19 cellular contexts compared by ENCODE assay signal in the genomic region with DNA sequence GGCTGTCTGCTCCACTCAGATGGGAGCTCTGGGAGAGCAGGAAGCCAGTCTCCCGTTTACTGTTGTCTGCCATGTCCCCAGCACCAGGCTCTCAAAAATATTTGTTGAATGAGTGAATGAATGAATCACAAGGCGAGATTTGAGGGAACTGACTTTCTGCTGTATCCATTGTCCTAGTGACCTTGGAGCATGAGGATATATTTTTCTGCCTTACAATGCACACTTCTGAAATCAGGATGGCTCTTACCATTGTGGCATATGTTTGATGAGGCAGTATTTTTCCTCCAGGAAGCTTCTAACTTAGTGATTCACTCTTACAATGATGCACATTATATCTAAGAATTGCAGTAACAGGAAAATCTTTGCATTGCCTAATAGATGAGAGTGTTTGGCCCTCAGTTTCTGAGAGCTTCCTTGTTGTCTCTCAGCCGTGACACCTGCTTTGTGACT.
DNase-seq lines count a peak whose midpoint lies in the region; ATAC-seq, FAIRE-seq and TF ChIP-seq lines count a peak whose summit lies in the region.
"Had no signal": no experiment of that assay in that cellular context is flagged by ENCODE, and none has a peak within 500 bp of the region (broad histone marks: within the 10 kb centered on the region; RNA-seq: fewer than 3 reads in every experiment).

No MANE protein-coding gene starts in this region.

- peaks cover 26 to 41% (median 34%) of the 10 kb centered on the region in 10 experiments for H3K4me1 ChIP-seq in BLaER1 treated with 17β-estradiol and CSF1 and Interleukin-3, amounts not matched to agents 10 nM and 100 nM
- H3K4me1 ChIP-seq in IMR-90 (ENCODE audit: control insufficient read depth, insufficient read depth, low read length) (peaks cover 5% of the 10 kb centered on the region), endothelial cell of umbilical vein (ENCODE audit: control insufficient read depth, extremely low read depth, insufficient read depth, low read length) (no peaks in the 10 kb centered on the region), colonic mucosa (no peaks in the 10 kb centered on the region)
- H3K4me1 ChIP-seq: adrenal gland, prostate gland had no signal

- H3K9ac ChIP-seq in BLaER1 treated with 17β-estradiol and CSF1 and Interleukin-3, amounts not matched to agents 10 nM and 100 nM, result no peak overlapping the region
- no peak overlapping the region for H3K9ac ChIP-seq in IMR-90 (ENCODE audit: low read depth, low read length)
- no peak overlapping the region for H3K9ac ChIP-seq in endothelial cell of umbilical vein (replicated peaks; ENCODE audit: extremely low read depth, insufficient read depth, low read length)
- no peak overlapping the region for H3K9ac ChIP-seq in colonic mucosa (ENCODE audit: low read depth in 2 of 2, low read length in 2 of 2)

- H2BK15ac ChIP-seq in IMR-90 (ENCODE audit: low read depth, low read length), result no peak overlapping the region

- H2AK9ac ChIP-seq in IMR-90 (replicated peaks; ENCODE audit: low read depth, low read length, poor library complexity), result no peak overlapping the region

- POLR2A ChIA-PET in IMR-90 (lab: Charles Lee; ENCODE audit: unreplicated experiment), result no interaction called here
- POLR2A ChIA-PET in endothelial cell of umbilical vein (lab: Charles Lee), result no interaction called here

- no peak overlapping the region for H2AK5ac ChIP-seq in IMR-90 (ENCODE audit: low read depth, low read length)

- H2AFZ ChIP-seq in IMR-90 (replicated peaks; ENCODE audit: low read length, poor library complexity) (no peak overlapping the region), endothelial cell of umbilical vein (ENCODE audit: low read depth, low read length) (no peak overlapping the region)

- no peak overlapping the region for H3K56ac ChIP-seq in IMR-90 (ENCODE audit: extremely low read depth, insufficient read depth, low read length)

- H4K20me1 ChIP-seq in BLaER1 treated with 17β-estradiol and CSF1 and Interleukin-3, amounts not matched to agents 10 nM and 100 nM, result no peaks in the 10 kb centered on the region
- H4K20me1 ChIP-seq in IMR-90 (ENCODE audit: insufficient read depth, low read length), result no peaks in the 10 kb centered on the region
- no peaks in the 10 kb centered on the region for H4K20me1 ChIP-seq in endothelial cell of umbilical vein (replicated peaks; ENCODE audit: control insufficient read depth, extremely low read depth, insufficient read depth, low read length)

- H3K27me3 ChIP-seq in BLaER1 treated with 17β-estradiol and CSF1 and Interleukin-3, amounts not matched to agents 10 nM and 100 nM, result no peaks in the 10 kb centered on the region
- peaks cover under 1% of the 10 kb centered on the region; the same call in 1 of the 2 replicates for H3K27me3 ChIP-seq in IMR-90 (ENCODE audit: control insufficient read depth, insufficient read depth, low read length)
- peaks cover 0 to 4% of the 10 kb centered on the region in 2 experiments for H3K27me3 ChIP-seq in endothelial cell of umbilical vein (ENCODE audit: control insufficient read depth in 2 of 2, insufficient read depth in 2 of 2, low read length in 2 of 2)
- no peaks in the 10 kb centered on the region for H3K27me3 ChIP-seq in colonic mucosa
- H3K27me3 ChIP-seq: gastroesophageal sphincter had no signal

- ATAC-seq in IMR-90 (ENCODE audit: low read depth), result peak; percentile 68
- no peak for ATAC-seq in HG03521 (IDR thresholded peaks at IDR 0.05; ENCODE audit: unreplicated experiment)
- ATAC-seq: gastroesophageal sphincter had no signal

- H3K9me1 ChIP-seq in IMR-90 (ENCODE audit: insufficient read depth, low read length) (peaks cover 7% of the 10 kb centered on the region), endothelial cell of umbilical vein (replicated peaks; ENCODE audit: control insufficient read depth, extremely low read depth, insufficient read depth, low read length) (no peaks in the 10 kb centered on the region)

- peak overlapping the region; percentile 28 to 64 (median 52); a peak in 21 of 22 replicates for H3K4me2 ChIP-seq in BLaER1 treated with 17β-estradiol and CSF1 and Interleukin-3, amounts not matched to agents 10 nM and 100 nM
- H3K4me2 ChIP-seq in IMR-90 (ENCODE audit: low read depth, low read length) (no peak overlapping the region), endothelial cell of umbilical vein (ENCODE audit: insufficient read depth, low read length) (no peak overlapping the region)

- no peak overlapping the region for H3K18ac ChIP-seq in IMR-90 (ENCODE audit: low read depth, low read length)

- dilution Hi-C loops in IMR-90 (cut with HindIII; ENCODE audit: low sequenced_read_pairs, unreplicated experiment), result no loop called here
- dilution Hi-C loops in endothelial cell of umbilical vein (cut with MboI; ENCODE audit: extremely low pct_ligation_motif_present, low sequenced_read_pairs), result no loop called here

- H4K5ac ChIP-seq in IMR-90 (ENCODE audit: low read depth, low read length), result no peak overlapping the region

- CTCF ChIA-PET in IMR-90 (lab: Yijun Ruan, JAX) (interaction anchor here (1.5 kb wide), 1 partner anchor 11 kb away, joined by 3 read pairs; no protein-coding TSS in a partner anchor), endothelial cell of umbilical vein (lab: Charles Lee) (no interaction called here)

- no peaks in the 10 kb centered on the region for H3K79me1 ChIP-seq in IMR-90 (ENCODE audit: low read depth in 1 of 2, low read length in 2 of 2)

- 0 out of 4 replicates have a peak overlapping the region, but pooled peaks of 1 of the 2 experiments have one; percentile 29 for H4K8ac ChIP-seq in IMR-90 (ENCODE audit: low read depth in 2 of 2, low read length in 2 of 2)

- no CpG with 5 or more reads among the region's 3 CpGs for WGBS in IMR-90 (ENCODE audit: extremely low coverage in 2 of 2, insufficient read length in 1 of 2), 2 experiments

- in situ Hi-C loops in IMR-90 (cut with MboI; ENCODE audit: low sequenced_read_pairs), result no loop called here

- TF ChIP-seq POLR2A in IMR-90 (IDR thresholded peaks at IDR 0.05; ENCODE audit: low read depth, low read length) (no peak), endothelial cell of umbilical vein (IDR thresholded peaks at IDR 0.05; ENCODE audit: low read depth, low read length) (no peak)

- H3K14ac ChIP-seq in IMR-90 (replicated peaks; ENCODE audit: low read depth, low read length), result 0 out of 2 replicates have a peak overlapping the region, but pooled peaks have one; percentile 30

- no peak overlapping the region for H4K91ac ChIP-seq in IMR-90 (ENCODE audit: insufficient read depth, low read depth, low read length)

- intact Hi-C loops in IMR-90 (cut with micrococcal nuclease) (no loop called here), endothelial cell of umbilical vein (cut with micrococcal nuclease) (no loop called here), colonic mucosa (cut with DNase I) (no loop called here)

- DNase-seq in IMR-90 (peak; percentile 69), endothelial cell of umbilical vein (ENCODE audit: low read depth, low spot score) (peak; percentile 33), kidney tubule cell (ENCODE audit: low spot score) (peak; percentile 73), inferior parietal cortex (ENCODE audit: extremely low spot score) (no peak), colonic mucosa (no peak), superior temporal gyrus (ENCODE audit: extremely low spot score) (no peak)
- DNase-seq: activated CD4-positive, alpha-beta T cell treated with anti-CD3 and anti-CD28 coated beads, Interleukin-2, amount 50 U/mL, for 1 hour; activated CD8-positive, alpha-beta memory T cell treated with anti-CD3 and anti-CD28 coated beads, Interleukin-2, amount 50 U/mL, for 48 hours; activated effector memory CD4-positive, alpha-beta T cell treated with Interleukin-2 at 50 U/mL for 16 hours; adrenal gland; NCI-H1417; NCI-H526; nephron progenitor cell; stimulated activated CD8-positive, alpha-beta memory T cell treated with anti-CD3 and anti-CD28 coated beads, Interleukin-4, amount 100 ng/mL, for 48 hours had no signal

- no peaks in the 10 kb centered on the region for H3K9me3 ChIP-seq in BLaER1 treated with 17β-estradiol and CSF1 and Interleukin-3, amounts not matched to agents 10 nM and 100 nM (replicated peaks in 1 of 11)
- H3K9me3 ChIP-seq in IMR-90 (ENCODE audit: control insufficient read depth, insufficient read depth, low read length) (no peaks in the 10 kb centered on the region), endothelial cell of umbilical vein (replicated peaks; ENCODE audit: control insufficient read depth, insufficient read depth, low read length) (no peaks in the 10 kb centered on the region), colonic mucosa (no peaks in the 10 kb centered on the region)
- H3K9me3 ChIP-seq: adrenal gland, gastroesophageal sphincter, prostate gland had no signal

- H3K27ac ChIP-seq in BLaER1 treated with 17β-estradiol and CSF1 and Interleukin-3, amounts not matched to agents 10 nM and 100 nM, result no peak overlapping the region
- H3K27ac ChIP-seq in IMR-90 (ENCODE audit: insufficient read depth, low read length), result no peak overlapping the region
- H3K27ac ChIP-seq in endothelial cell of umbilical vein (ENCODE audit: insufficient read depth, low read depth, low read length), result no peak overlapping the region
- H3K27ac ChIP-seq in colonic mucosa, result no peak overlapping the region
- H3K27ac ChIP-seq: adrenal gland, gastroesophageal sphincter, prostate gland had no signal

- BruUV-seq in IMR-90 (replicated peaks; lab: Mats Ljungman, UMichigan) (no TSS peak), endothelial cell of umbilical vein (replicated peaks; lab: Mats Ljungman, UMichigan) (no TSS peak)

- no peaks in the 10 kb centered on the region for H3K36me3 ChIP-seq in BLaER1 treated with 17β-estradiol and CSF1 and Interleukin-3, amounts not matched to agents 10 nM and 100 nM
- H3K36me3 ChIP-seq in IMR-90 (ENCODE audit: control insufficient read depth, insufficient read depth, low read length), result no peaks in the 10 kb centered on the region
- no peaks in the 10 kb centered on the region for H3K36me3 ChIP-seq in endothelial cell of umbilical vein (ENCODE audit: control insufficient read depth in 2 of 2, extremely low read depth in 1 of 2, insufficient read depth in 2 of 2, low read length in 2 of 2)
- no peaks in the 10 kb centered on the region for H3K36me3 ChIP-seq in colonic mucosa
- H3K36me3 ChIP-seq: adrenal gland, gastroesophageal sphincter, prostate gland had no signal

- H2BK5ac ChIP-seq in IMR-90 (ENCODE audit: low read depth, low read length, poor library complexity, severe bottlenecking), result no peak overlapping the region

- no peak overlapping the region for H2BK20ac ChIP-seq in IMR-90 (ENCODE audit: low read depth, low read length)

- H2BK120ac ChIP-seq in IMR-90 (ENCODE audit: low read depth, low read length), result no peak overlapping the region

- no peak for FAIRE-seq in endothelial cell of umbilical vein (lab: Jason Lieb, UNC)
- FAIRE-seq: TTC549 had no signal

- H3K4ac ChIP-seq in IMR-90 (ENCODE audit: low read depth, low read length), result no peak overlapping the region

- TF ChIP-seq RAD21 in IMR-90 (IDR thresholded peaks at IDR 0.05; ENCODE audit: low read length), result no peak

- no peak for TF ChIP-seq CTCF in IMR-90 (conservative IDR thresholded peaks at IDR 0.05; ENCODE audit: low read depth, low read length)
- TF ChIP-seq CTCF in endothelial cell of umbilical vein (IDR thresholded peaks at IDR 0.05; ENCODE audit: extremely low read depth in 1 of 2, insufficient read depth in 1 of 2, low read depth in 1 of 2, low read length in 2 of 2), result no peak
- no peak for TF ChIP-seq CTCF in colonic mucosa (IDR thresholded peaks at IDR 0.05)

- no peak overlapping the region for H3K4me3 ChIP-seq in BLaER1 treated with 17β-estradiol and CSF1 and Interleukin-3, amounts not matched to agents 10 nM and 100 nM
- H3K4me3 ChIP-seq in IMR-90 (ENCODE audit: insufficient read depth, low read depth, low read length) (no peak overlapping the region), endothelial cell of umbilical vein (replicated peaks in 1 of 3; ENCODE audit: insufficient read depth in 1 of 3, low read depth in 1 of 3, low read length in 3 of 3) (no peak overlapping the region), colonic mucosa (no peak overlapping the region)
- H3K4me3 ChIP-seq: adrenal gland, gastroesophageal sphincter, prostate gland had no signal

- H3K23ac ChIP-seq in IMR-90 (ENCODE audit: low read depth, low read length), result peak overlapping the region; percentile 2; the same call in 1 of the 2 replicates

- H3K79me2 ChIP-seq in endothelial cell of umbilical vein (ENCODE audit: control insufficient read depth, insufficient read depth, low read length), result no peaks in the 10 kb centered on the region

Comparison
In these comparisons a context has a peak if more than half of its experiments do, and no peak if none do; other contexts are left out.
1. H3K4me2 ChIP-seq: peak in BLaER1 treated with 17β-estradiol and CSF1 and Interleukin-3, amounts not matched to agents 10 nM and 100 nM (11 of 11); none in IMR-90 (single experiment) and endothelial cell of umbilical vein (single experiment).
2. DNase-seq: peak in IMR-90 (single experiment), endothelial cell of umbilical vein (single experiment) and kidney tubule cell (single experiment); none in inferior parietal cortex (single experiment), colonic mucosa (single experiment) and superior temporal gyrus (single experiment).